ENCODE assay signal across 8 cellular contexts in the genomic region with DNA sequence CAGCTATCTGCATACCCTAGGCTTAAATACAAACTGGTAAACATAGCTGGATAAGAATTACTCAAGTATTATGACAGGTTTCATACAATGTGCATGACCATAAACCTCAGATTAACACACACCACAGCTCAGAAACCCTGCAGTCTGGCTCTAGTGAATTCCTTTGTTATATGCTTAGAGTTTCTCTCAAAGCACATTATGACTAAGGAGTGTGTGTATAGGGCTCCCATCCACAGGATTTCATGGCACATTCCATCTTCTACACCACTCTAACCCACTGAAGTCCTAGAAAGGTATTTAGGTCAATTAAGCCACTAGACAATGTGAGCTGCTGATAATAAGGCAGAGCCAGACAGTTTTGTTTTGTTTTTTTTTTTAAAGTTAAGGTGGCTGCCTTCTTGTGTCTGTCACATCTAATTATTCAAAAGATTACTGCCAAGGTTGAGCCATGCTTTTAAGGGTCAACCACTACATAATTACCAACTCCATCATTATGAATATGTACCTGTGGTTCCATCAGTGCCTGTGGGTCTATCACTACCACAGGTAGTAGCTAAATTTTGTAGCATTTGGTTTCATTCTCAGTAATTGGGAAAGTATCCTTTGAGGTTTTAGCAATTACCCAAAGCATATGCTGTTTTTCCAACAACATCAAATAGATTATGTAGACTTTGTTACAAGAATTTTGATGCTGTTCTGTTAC.
DNase-seq lines count a peak whose midpoint lies in the region; ATAC-seq and TF ChIP-seq lines count a peak whose summit lies in the region.

No MANE protein-coding gene starts in this region.

- H3K4me3 Mint-ChIP-seq in stimulated activated effector memory CD8-positive, alpha-beta T cell treated with anti-CD3 and anti-CD28 coated beads, Interleukin-12 subunit alpha, Interleukin-12 subunit beta, amount 100 ng/mL, for 72 hours, result no peak overlapping the region
- H3K4me3 Mint-ChIP-seq in immature natural killer cell (no peak overlapping the region), natural killer cell (no peak overlapping the region)
- no peak overlapping the region for H3K4me3 Mint-ChIP-seq in activated CD4-positive, alpha-beta memory T cell treated with anti-CD3 and anti-CD28 coated beads, Interleukin-2, amount 10 ng/mL, durations not matched to agents 7 days and 5 days

- DNase-seq in NCI-H146 treated with DMSO at 0.1 percent for 48 hours (lab: John Stamatoyannopoulos, UW; ENCODE audit: unreplicated experiment), result peak; percentile 43
- DNase-seq in NCI-H146 (lab: John Stamatoyannopoulos, UW), result no peak
- DNase-seq in dedifferentiated amniotic fluid mesenchymal stem cell (ENCODE audit: extremely low spot score), result peak; percentile 77
- no peak for DNase-seq in stimulated activated effector memory CD8-positive, alpha-beta T cell treated with anti-CD3 and anti-CD28 coated beads, Interleukin-12 subunit alpha, Interleukin-12 subunit beta, amount 100 ng/mL, for 72 hours (ENCODE audit: low spot score in 2 of 2)
- no peak for DNase-seq in immature natural killer cell
- no peak for DNase-seq in activated CD4-positive, alpha-beta memory T cell treated with anti-CD3 and anti-CD28 coated beads, Interleukin-2, amount 10 ng/mL, durations not matched to agents 7 days and 5 days
- DNase-seq in natural killer cell, result no peak

- no peaks in the 10 kb centered on the region for H3K36me3 Mint-ChIP-seq in stimulated activated effector memory CD8-positive, alpha-beta T cell treated with anti-CD3 and anti-CD28 coated beads, Interleukin-12 subunit alpha, Interleukin-12 subunit beta, amount 100 ng/mL, for 72 hours
- H3K36me3 Mint-ChIP-seq in immature natural killer cell (no peaks in the 10 kb centered on the region), natural killer cell (peaks cover 6% of the 10 kb centered on the region)
- H3K36me3 Mint-ChIP-seq in activated CD4-positive, alpha-beta memory T cell treated with anti-CD3 and anti-CD28 coated beads, Interleukin-2, amount 10 ng/mL, durations not matched to agents 7 days and 5 days (ENCODE audit: low read depth), result no peaks in the 10 kb centered on the region

- H3K27me3 Mint-ChIP-seq in immature natural killer cell (ENCODE audit: low read depth in 3 of 3) (peaks cover 0 to 5% (median 1%) of the 10 kb centered on the region in 3 donors), natural killer cell (ENCODE audit: low read depth in 2 of 2) (no peaks in the 10 kb centered on the region)
- no peaks in the 10 kb centered on the region for H3K27me3 Mint-ChIP-seq in activated CD4-positive, alpha-beta memory T cell treated with anti-CD3 and anti-CD28 coated beads, Interleukin-2, amount 10 ng/mL, durations not matched to agents 7 days and 5 days

- POLR2A ChIA-PET in activated CD4-positive, alpha-beta memory T cell treated with anti-CD3 and anti-CD28 coated beads, Interleukin-2, amount 10 ng/mL, durations not matched to agents 7 days and 5 days (lab: Charles Lee), result no interaction called here

- H3K9me3 Mint-ChIP-seq in stimulated activated effector memory CD8-positive, alpha-beta T cell treated with anti-CD3 and anti-CD28 coated beads, Interleukin-12 subunit alpha, Interleukin-12 subunit beta, amount 100 ng/mL, for 72 hours, result peaks cover 10% of the 10 kb centered on the region
- peaks cover 0 to 9% (median 4%) of the 10 kb centered on the region in 6 donors for H3K9me3 Mint-ChIP-seq in immature natural killer cell
- peaks cover 6% of the 10 kb centered on the region for H3K9me3 Mint-ChIP-seq in activated CD4-positive, alpha-beta memory T cell treated with anti-CD3 and anti-CD28 coated beads, Interleukin-2, amount 10 ng/mL, durations not matched to agents 7 days and 5 days
- peaks cover 7 to 11% of the 10 kb centered on the region in 2 donors for H3K9me3 Mint-ChIP-seq in natural killer cell

- peaks cover 12% of the 10 kb centered on the region for H3K4me1 Mint-ChIP-seq in stimulated activated effector memory CD8-positive, alpha-beta T cell treated with anti-CD3 and anti-CD28 coated beads, Interleukin-12 subunit alpha, Interleukin-12 subunit beta, amount 100 ng/mL, for 72 hours
- H3K4me1 Mint-ChIP-seq in immature natural killer cell, result no peaks in the 10 kb centered on the region
- H3K4me1 Mint-ChIP-seq in activated CD4-positive, alpha-beta memory T cell treated with anti-CD3 and anti-CD28 coated beads, Interleukin-2, amount 10 ng/mL, durations not matched to agents 7 days and 5 days, result no peaks in the 10 kb centered on the region
- no peaks in the 10 kb centered on the region for H3K4me1 Mint-ChIP-seq in natural killer cell

- no peak overlapping the region for H3K27ac Mint-ChIP-seq in stimulated activated effector memory CD8-positive, alpha-beta T cell treated with anti-CD3 and anti-CD28 coated beads, Interleukin-12 subunit alpha, Interleukin-12 subunit beta, amount 100 ng/mL, for 72 hours
- H3K27ac Mint-ChIP-seq in immature natural killer cell, result no peak overlapping the region
- no peak overlapping the region for H3K27ac Mint-ChIP-seq in activated CD4-positive, alpha-beta memory T cell treated with anti-CD3 and anti-CD28 coated beads, Interleukin-2, amount 10 ng/mL, durations not matched to agents 7 days and 5 days
- H3K27ac Mint-ChIP-seq in natural killer cell, result no peak overlapping the region

- TF ChIP-seq CTCF in natural killer cell (IDR thresholded peaks at IDR 0.05), result no peak

- intact Hi-C loops in natural killer cell (cut with micrococcal nuclease), result no loop called here

- CTCF ChIA-PET in activated CD4-positive, alpha-beta memory T cell treated with anti-CD3 and anti-CD28 coated beads, Interleukin-2, amount 10 ng/mL, durations not matched to agents 7 days and 5 days (lab: Charles Lee), result no interaction called here

- ATAC-seq in HG03103 (IDR thresholded peaks at IDR 0.05; ENCODE audit: low read depth, unreplicated experiment) (peak; percentile 55), natural killer cell (no peak)
- ATAC-seq in stimulated activated effector memory CD8-positive, alpha-beta T cell treated with anti-CD3 and anti-CD28 coated beads, Interleukin-12 subunit alpha, Interleukin-12 subunit beta, amount 100 ng/mL, for 72 hours, result peak; percentile 79

Comparison
In these comparisons a context has a peak if more than half of its experiments do, and no peak if none do; other contexts are left out.
1. DNase-seq: peak in NCI-H146 treated with DMSO at 0.1 percent for 48 hours (single experiment) and dedifferentiated amniotic fluid mesenchymal stem cell (single experiment); none in NCI-H146 (single experiment), stimulated activated effector memory CD8-positive, alpha-beta T cell treated with anti-CD3 and anti-CD28 coated beads, Interleukin-12 subunit alpha, Interleukin-12 subunit beta, amount 100 ng/mL, for 72 hours (0 of 2), immature natural killer cell (0 of 3), activated CD4-positive, alpha-beta memory T cell treated with anti-CD3 and anti-CD28 coated beads, Interleukin-2, amount 10 ng/mL, durations not matched to agents 7 days and 5 days (single experiment) and natural killer cell (single experiment).
2. ATAC-seq: peak in HG03103 (single experiment) and stimulated activated effector memory CD8-positive, alpha-beta T cell treated with anti-CD3 and anti-CD28 coated beads, Interleukin-12 subunit alpha, Interleukin-12 subunit beta, amount 100 ng/mL, for 72 hours (single experiment); none in natural killer cell (0 of 3).